ENCODE assay signal across 2 cellular contexts in genomic region chr3:180679178-180680096, GRCh38.
TF ChIP-seq lines count a peak whose summit lies in the region.

Gene CCDC39 (minus strand): TSS chr3:180679489. CDS start chr3:180679380, 109 bp downstream.

TF ChIP-seq in HEK293, 187 proteins besides CTCF, POLR2A, EP300 and RAD21 (continued from another document and continues in another):
- TF ChIP-seq PRDM6 (tag by site-specific recombination; IDR thresholded peaks at IDR 0.05) (no peak), ZNF585B (tag by site-specific recombination; IDR thresholded peaks at IDR 0.05) (no peak), ZNF596 (tag by site-specific recombination; IDR thresholded peaks at IDR 0.05) (no peak), ZNF660 (tag by site-specific recombination; IDR thresholded peaks at IDR 0.05) (no peak), ZNF843 (tag by site-specific recombination; IDR thresholded peaks at IDR 0.05) (no peak), ZNF664 (tag by site-specific recombination; IDR thresholded peaks at IDR 0.05) (no peak), ZNF791 (tag by site-specific recombination; IDR thresholded peaks at IDR 0.05) (no peak), FEZF1 (tag by site-specific recombination; IDR thresholded peaks at IDR 0.05) (no peak), SP7 (tag by site-specific recombination; IDR thresholded peaks at IDR 0.05) (no peak), ZNF423 (tag by site-specific recombination; IDR thresholded peaks at IDR 0.05) (no peak), ZNF76 (tag by site-specific recombination; IDR thresholded peaks at IDR 0.05; ENCODE audit: borderline replicate concordance, low read depth) (peak; percentile 30; the same call in 1 of the 2 replicates), HIC1 (tag by site-specific recombination; IDR thresholded peaks at IDR 0.05) (no peak), ZNF221 (tag by site-specific recombination; IDR thresholded peaks at IDR 0.05; ENCODE audit: borderline replicate concordance) (no peak), ZNF501 (tag by site-specific recombination; IDR thresholded peaks at IDR 0.05) (peak; percentile 11; the same call in 1 of the 2 replicates), ZNF157 (tag by site-specific recombination; IDR thresholded peaks at IDR 0.05) (no peak), OVOL3 (tag by site-specific recombination; IDR thresholded peaks at IDR 0.05) (no peak), ZNF223 (tag by site-specific recombination; IDR thresholded peaks at IDR 0.05) (no peak), ZNF324 (tag by site-specific recombination; IDR thresholded peaks at IDR 0.05) (no peak), HOXC10 (CRISPR knock-in tag; IDR thresholded peaks at IDR 0.05) (no peak)
- TF ChIP-seq, protein P1, sequence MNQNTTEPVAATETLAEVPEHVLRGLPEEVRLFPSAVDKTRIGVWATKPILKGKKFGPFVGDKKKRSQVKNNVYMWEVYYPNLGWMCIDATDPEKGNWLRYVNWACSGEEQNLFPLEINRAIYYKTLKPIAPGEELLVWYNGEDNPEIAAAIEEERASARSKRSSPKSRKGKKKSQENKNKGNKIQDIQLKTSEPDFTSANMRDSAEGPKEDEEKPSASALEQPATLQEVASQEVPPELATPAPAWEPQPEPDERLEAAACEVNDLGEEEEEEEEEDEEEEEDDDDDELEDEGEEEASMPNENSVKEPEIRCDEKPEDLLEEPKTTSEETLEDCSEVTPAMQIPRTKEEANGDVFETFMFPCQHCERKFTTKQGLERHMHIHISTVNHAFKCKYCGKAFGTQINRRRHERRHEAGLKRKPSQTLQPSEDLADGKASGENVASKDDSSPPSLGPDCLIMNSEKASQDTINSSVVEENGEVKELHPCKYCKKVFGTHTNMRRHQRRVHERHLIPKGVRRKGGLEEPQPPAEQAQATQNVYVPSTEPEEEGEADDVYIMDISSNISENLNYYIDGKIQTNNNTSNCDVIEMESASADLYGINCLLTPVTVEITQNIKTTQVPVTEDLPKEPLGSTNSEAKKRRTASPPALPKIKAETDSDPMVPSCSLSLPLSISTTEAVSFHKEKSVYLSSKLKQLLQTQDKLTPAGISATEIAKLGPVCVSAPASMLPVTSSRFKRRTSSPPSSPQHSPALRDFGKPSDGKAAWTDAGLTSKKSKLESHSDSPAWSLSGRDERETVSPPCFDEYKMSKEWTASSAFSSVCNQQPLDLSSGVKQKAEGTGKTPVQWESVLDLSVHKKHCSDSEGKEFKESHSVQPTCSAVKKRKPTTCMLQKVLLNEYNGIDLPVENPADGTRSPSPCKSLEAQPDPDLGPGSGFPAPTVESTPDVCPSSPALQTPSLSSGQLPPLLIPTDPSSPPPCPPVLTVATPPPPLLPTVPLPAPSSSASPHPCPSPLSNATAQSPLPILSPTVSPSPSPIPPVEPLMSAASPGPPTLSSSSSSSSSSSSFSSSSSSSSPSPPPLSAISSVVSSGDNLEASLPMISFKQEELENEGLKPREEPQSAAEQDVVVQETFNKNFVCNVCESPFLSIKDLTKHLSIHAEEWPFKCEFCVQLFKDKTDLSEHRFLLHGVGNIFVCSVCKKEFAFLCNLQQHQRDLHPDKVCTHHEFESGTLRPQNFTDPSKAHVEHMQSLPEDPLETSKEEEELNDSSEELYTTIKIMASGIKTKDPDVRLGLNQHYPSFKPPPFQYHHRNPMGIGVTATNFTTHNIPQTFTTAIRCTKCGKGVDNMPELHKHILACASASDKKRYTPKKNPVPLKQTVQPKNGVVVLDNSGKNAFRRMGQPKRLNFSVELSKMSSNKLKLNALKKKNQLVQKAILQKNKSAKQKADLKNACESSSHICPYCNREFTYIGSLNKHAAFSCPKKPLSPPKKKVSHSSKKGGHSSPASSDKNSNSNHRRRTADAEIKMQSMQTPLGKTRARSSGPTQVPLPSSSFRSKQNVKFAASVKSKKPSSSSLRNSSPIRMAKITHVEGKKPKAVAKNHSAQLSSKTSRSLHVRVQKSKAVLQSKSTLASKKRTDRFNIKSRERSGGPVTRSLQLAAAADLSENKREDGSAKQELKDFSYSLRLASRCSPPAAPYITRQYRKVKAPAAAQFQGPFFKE (tag by site-specific recombination; IDR thresholded peaks at IDR 0.05; ENCODE audit: borderline replicate concordance): no peak

TF ChIP-seq in GM12878, 131 proteins besides CTCF, POLR2A, EP300 and RAD21 (continued from another document and continues in another):
- TF ChIP-seq ATF2 (IDR thresholded peaks at IDR 0.05; ENCODE audit: low read length) (no peak), NR2C2 (IDR thresholded peaks at IDR 0.05; ENCODE audit: borderline replicate concordance, control insufficient read depth, insufficient read length, low read depth) (no peak), ATF7 (IDR thresholded peaks at IDR 0.05; ENCODE audit: low read depth) (no peak), CHD1 (IDR thresholded peaks at IDR 0.05; ENCODE audit: low read depth, low read length) (no peak), SMARCA5 (IDR thresholded peaks at IDR 0.05) (no peak), IKZF1 (conservative IDR thresholded peaks at IDR 0.05) (peak; percentile 54), MLLT1 (IDR thresholded peaks at IDR 0.05) (no peak), MAX (IDR thresholded peaks at IDR 0.05; ENCODE audit: low read depth, low read length) (0 out of 2 replicates have a peak, but pooled peaks have one; percentile 18), ZBTB33 (IDR thresholded peaks at IDR 0.05) (no peak), ASH2L (IDR thresholded peaks at IDR 0.05; ENCODE audit: borderline replicate concordance, low read depth) (no peak), MTA3 (IDR thresholded peaks at IDR 0.05; ENCODE audit: borderline replicate concordance, low read length) (no peak), CHD2 (IDR thresholded peaks at IDR 0.05; ENCODE audit: borderline replicate concordance, low read depth, low read length) (no peak), KAT2A (conservative IDR thresholded peaks at IDR 0.05; ENCODE audit: control insufficient read depth, low read depth, low read length) (no peak), ESRRA (IDR thresholded peaks at IDR 0.05; ENCODE audit: low read length) (no peak), PRDM15 (CRISPR knock-in tag; IDR thresholded peaks at IDR 0.05) (no peak), SIX5 (IDR thresholded peaks at IDR 0.05; ENCODE audit: low read depth, low read length, severe bottlenecking) (no peak), SMC3 (IDR thresholded peaks at IDR 0.05; ENCODE audit: borderline replicate concordance, low read length) (no peak), MYC (IDR thresholded peaks at IDR 0.05; ENCODE audit: insufficient read depth, insufficient read length, insufficient replicate concordance, low read length, severe bottlenecking) (no peak), RUNX3 (IDR thresholded peaks at IDR 0.05; ENCODE audit: low read length) (peak; percentile 16; the same call in 1 of the 2 replicates), RELA (IDR thresholded peaks at IDR 0.05; ENCODE audit: borderline replicate concordance, partially characterized antibody) (no peak), FOXM1 (IDR thresholded peaks at IDR 0.05; ENCODE audit: low read depth, low read length) (no peak), CREM (IDR thresholded peaks at IDR 0.05; ENCODE audit: low read depth) (no peak), JUNB (IDR thresholded peaks at IDR 0.05) (no peak)
- TF ChIP-seq, protein P2, sequence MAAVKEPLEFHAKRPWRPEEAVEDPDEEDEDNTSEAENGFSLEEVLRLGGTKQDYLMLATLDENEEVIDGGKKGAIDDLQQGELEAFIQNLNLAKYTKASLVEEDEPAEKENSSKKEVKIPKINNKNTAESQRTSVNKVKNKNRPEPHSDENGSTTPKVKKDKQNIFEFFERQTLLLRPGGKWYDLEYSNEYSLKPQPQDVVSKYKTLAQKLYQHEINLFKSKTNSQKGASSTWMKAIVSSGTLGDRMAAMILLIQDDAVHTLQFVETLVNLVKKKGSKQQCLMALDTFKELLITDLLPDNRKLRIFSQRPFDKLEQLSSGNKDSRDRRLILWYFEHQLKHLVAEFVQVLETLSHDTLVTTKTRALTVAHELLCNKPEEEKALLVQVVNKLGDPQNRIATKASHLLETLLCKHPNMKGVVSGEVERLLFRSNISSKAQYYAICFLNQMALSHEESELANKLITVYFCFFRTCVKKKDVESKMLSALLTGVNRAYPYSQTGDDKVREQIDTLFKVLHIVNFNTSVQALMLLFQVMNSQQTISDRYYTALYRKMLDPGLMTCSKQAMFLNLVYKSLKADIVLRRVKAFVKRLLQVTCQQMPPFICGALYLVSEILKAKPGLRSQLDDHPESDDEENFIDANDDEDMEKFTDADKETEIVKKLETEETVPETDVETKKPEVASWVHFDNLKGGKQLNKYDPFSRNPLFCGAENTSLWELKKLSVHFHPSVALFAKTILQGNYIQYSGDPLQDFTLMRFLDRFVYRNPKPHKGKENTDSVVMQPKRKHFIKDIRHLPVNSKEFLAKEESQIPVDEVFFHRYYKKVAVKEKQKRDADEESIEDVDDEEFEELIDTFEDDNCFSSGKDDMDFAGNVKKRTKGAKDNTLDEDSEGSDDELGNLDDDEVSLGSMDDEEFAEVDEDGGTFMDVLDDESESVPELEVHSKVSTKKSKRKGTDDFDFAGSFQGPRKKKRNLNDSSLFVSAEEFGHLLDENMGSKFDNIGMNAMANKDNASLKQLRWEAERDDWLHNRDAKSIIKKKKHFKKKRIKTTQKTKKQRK (IDR thresholded peaks at IDR 0.05; ENCODE audit: low read depth, low read length): no peak
- TF ChIP-seq, protein P3, sequence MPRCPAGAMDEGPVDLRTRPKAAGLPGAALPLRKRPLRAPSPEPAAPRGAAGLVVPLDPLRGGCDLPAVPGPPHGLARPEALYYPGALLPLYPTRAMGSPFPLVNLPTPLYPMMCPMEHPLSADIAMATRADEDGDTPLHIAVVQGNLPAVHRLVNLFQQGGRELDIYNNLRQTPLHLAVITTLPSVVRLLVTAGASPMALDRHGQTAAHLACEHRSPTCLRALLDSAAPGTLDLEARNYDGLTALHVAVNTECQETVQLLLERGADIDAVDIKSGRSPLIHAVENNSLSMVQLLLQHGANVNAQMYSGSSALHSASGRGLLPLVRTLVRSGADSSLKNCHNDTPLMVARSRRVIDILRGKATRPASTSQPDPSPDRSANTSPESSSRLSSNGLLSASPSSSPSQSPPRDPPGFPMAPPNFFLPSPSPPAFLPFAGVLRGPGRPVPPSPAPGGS (IDR thresholded peaks at IDR 0.05; ENCODE audit: borderline replicate concordance, insufficient read depth, low read depth, low read length, poor library complexity, severe bottlenecking): no peak
- TF ChIP-seq, protein P4, sequence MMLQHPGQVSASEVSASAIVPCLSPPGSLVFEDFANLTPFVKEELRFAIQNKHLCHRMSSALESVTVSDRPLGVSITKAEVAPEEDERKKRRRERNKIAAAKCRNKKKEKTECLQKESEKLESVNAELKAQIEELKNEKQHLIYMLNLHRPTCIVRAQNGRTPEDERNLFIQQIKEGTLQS (IDR thresholded peaks at IDR 0.05; ENCODE audit: borderline replicate concordance, extremely low read depth, low read depth, low read length): no peak
